Comparison of ENCODE assay signal across 15 cellular contexts in genomic region chr12:4107911-4108697, GRCh38.
DNase-seq lines count a peak whose midpoint lies in the region; TF ChIP-seq lines count a peak whose summit lies in the region.
"Had no signal": no experiment of that assay in that cellular context is flagged by ENCODE, and none has a peak within 500 bp of the region (broad histone marks: within the 10 kb centered on the region; RNA-seq: fewer than 3 reads in every experiment).

No MANE protein-coding gene starts in this region.

- H4K20me1 ChIP-seq in KMS-11 (ENCODE audit: insufficient read depth) (no peaks in the 10 kb centered on the region), smooth muscle cell (ENCODE audit: low read depth) (no peaks in the 10 kb centered on the region)

- H3K27ac ChIP-seq in KMS-11 (peak overlapping the region; percentile 25; the same call in 1 of the 2 replicates), smooth muscle cell (ENCODE audit: low read depth) (no peak overlapping the region)
- H3K27ac ChIP-seq: dorsolateral prefrontal cortex, ovary had no signal

- H3K27ac Mint-ChIP-seq in activated CD4-positive, alpha-beta T cell treated with anti-CD3 and anti-CD28 coated beads, Interleukin-2, amount 10 ng/mL, durations not matched to agents 24 days and 14 days = peak overlapping the region; percentile 20
- peak overlapping the region; percentile 87 for H3K27ac Mint-ChIP-seq in activated naive CD8-positive, alpha-beta T cell treated with anti-CD3 and anti-CD28 coated beads for 36 hours

- H3K27me3 ChIP-seq in KMS-11 (ENCODE audit: insufficient read depth, low read depth) (no peaks in the 10 kb centered on the region), smooth muscle cell (ENCODE audit: low read depth) (no peaks in the 10 kb centered on the region)
- H3K27me3 ChIP-seq: ovary had no signal

- H3F3A ChIP-seq in smooth muscle cell (ENCODE audit: low read depth) = no peaks in the 10 kb centered on the region

- no peaks in the 10 kb centered on the region for H3K9me3 ChIP-seq in smooth muscle cell (replicated peaks; ENCODE audit: low read depth)
- H3K9me3 ChIP-seq: ovary had no signal

- no peak overlapping the region for H3K9ac ChIP-seq in KMS-11
- H3K9ac ChIP-seq in smooth muscle cell (ENCODE audit: low read depth) = no peak overlapping the region

- H3K4me3 Mint-ChIP-seq in activated CD4-positive, alpha-beta T cell treated with anti-CD3 and anti-CD28 coated beads, Interleukin-2, amount 10 ng/mL, durations not matched to agents 24 days and 14 days = no peak overlapping the region
- H3K4me3 Mint-ChIP-seq in activated naive CD8-positive, alpha-beta T cell treated with anti-CD3 and anti-CD28 coated beads for 36 hours = peak overlapping the region; percentile 8

- H3K4me1 Mint-ChIP-seq in activated CD4-positive, alpha-beta T cell treated with anti-CD3 and anti-CD28 coated beads, Interleukin-2, amount 10 ng/mL, durations not matched to agents 24 days and 14 days = peaks cover 46% of the 10 kb centered on the region
- H3K4me1 Mint-ChIP-seq in activated naive CD8-positive, alpha-beta T cell treated with anti-CD3 and anti-CD28 coated beads for 36 hours = peaks cover 45% of the 10 kb centered on the region

- no peaks in the 10 kb centered on the region for H3K9me3 Mint-ChIP-seq in activated CD4-positive, alpha-beta T cell treated with anti-CD3 and anti-CD28 coated beads, Interleukin-2, amount 10 ng/mL, durations not matched to agents 24 days and 14 days
- H3K9me3 Mint-ChIP-seq in activated naive CD8-positive, alpha-beta T cell treated with anti-CD3 and anti-CD28 coated beads for 36 hours = peaks cover 2% of the 10 kb centered on the region

- H3K36me3 Mint-ChIP-seq in activated CD4-positive, alpha-beta T cell treated with anti-CD3 and anti-CD28 coated beads, Interleukin-2, amount 10 ng/mL, durations not matched to agents 24 days and 14 days (ENCODE audit: low read depth) = no peaks in the 10 kb centered on the region
- H3K36me3 Mint-ChIP-seq in activated naive CD8-positive, alpha-beta T cell treated with anti-CD3 and anti-CD28 coated beads for 36 hours = no peaks in the 10 kb centered on the region

- H2AFZ ChIP-seq in KMS-11 (ENCODE audit: low read depth) (no peak overlapping the region), smooth muscle cell (ENCODE audit: low read depth) (peak overlapping the region; percentile 10)

- H3K79me2 ChIP-seq in KMS-11 (ENCODE audit: insufficient read depth, low read depth) = no peaks in the 10 kb centered on the region
- H3K79me2 ChIP-seq in smooth muscle cell (ENCODE audit: low read depth) = no peaks in the 10 kb centered on the region

- H3K4me1 ChIP-seq in KMS-11 (ENCODE audit: low read depth, poor library complexity, severe bottlenecking) = peaks cover 27% of the 10 kb centered on the region
- no peaks in the 10 kb centered on the region for H3K4me1 ChIP-seq in smooth muscle cell (ENCODE audit: low read depth)

- H3K4me3 ChIP-seq in KMS-11 (IDR thresholded peaks at IDR 0.05; ENCODE audit: insufficient read depth, low read depth, low read length) = no peak overlapping the region
- no peak overlapping the region for H3K4me3 ChIP-seq in smooth muscle cell
- H3K4me3 ChIP-seq: dorsolateral prefrontal cortex, ovary had no signal

- H3K36me3 ChIP-seq in KMS-11 (ENCODE audit: insufficient read depth) (no peaks in the 10 kb centered on the region), smooth muscle cell (ENCODE audit: low read depth) (no peaks in the 10 kb centered on the region)
- H3K36me3 ChIP-seq: ovary had no signal

- WGBS in smooth muscle cell (ENCODE audit: low lambda C conversion rate) = 94% methylated on average over 9 of the region's 9 CpGs

- H3K4me2 ChIP-seq in KMS-11 (peak overlapping the region; percentile 42; the same call in 1 of the 2 replicates), smooth muscle cell (no peak overlapping the region)

- H3K27me3 Mint-ChIP-seq in activated CD4-positive, alpha-beta T cell treated with anti-CD3 and anti-CD28 coated beads, Interleukin-2, amount 10 ng/mL, durations not matched to agents 24 days and 14 days = no peaks in the 10 kb centered on the region
- peaks cover 5% of the 10 kb centered on the region for H3K27me3 Mint-ChIP-seq in activated naive CD8-positive, alpha-beta T cell treated with anti-CD3 and anti-CD28 coated beads for 36 hours

- intact Hi-C loops in activated CD4-positive, alpha-beta T cell treated with anti-CD3 and anti-CD28 coated beads, Interleukin-2, amount 10 ng/mL, durations not matched to agents 24 days and 14 days (cut with micrococcal nuclease) = loop anchor here (1.0 to 5.0 kb wide), 9 partner anchors 28 to 223 kb away; partner anchors contain the start of gene CCND2

- peak; percentile 55 for DNase-seq in activated CD4-positive, alpha-beta T cell treated with anti-CD3 and anti-CD28 coated beads, Interleukin-2, amount 10 ng/mL, durations not matched to agents 24 days and 14 days
- DNase-seq in activated CD4-positive, alpha-beta T cell treated with anti-CD3 and anti-CD28 coated beads for 48 hours = no peak
- DNase-seq in activated naive CD8-positive, alpha-beta T cell treated with anti-CD3 and anti-CD28 coated beads for 36 hours = no peak
- no peak for DNase-seq in smooth muscle cell (lab: John Stamatoyannopoulos, UW; ENCODE audit: unreplicated experiment)
- no peak for DNase-seq in NOMO-1 treated with dmso at 0.1 percent for 144 hours (lab: John Stamatoyannopoulos, UW; ENCODE audit: unreplicated experiment)
- DNase-seq in activated gamma-delta T cell treated with Interleukin-2 at 50 U/mL for 16 hours = no peak
- DNase-seq in Kasumi-1 (lab: John Stamatoyannopoulos, UW) = no peak
- DNase-seq: anterior cingulate cortex, COR-L47, DMS79, dorsolateral prefrontal cortex, NCI-H187, NCI-H2227 treated with DMSO at 0.1 percent for 48 hours, ovary had no signal

- no peak for TF ChIP-seq CTCF in KMS-11 (conservative IDR thresholded peaks at IDR 0.05; ENCODE audit: low read depth, low read length)
- TF ChIP-seq CTCF in smooth muscle cell (IDR thresholded peaks at IDR 0.05; ENCODE audit: borderline replicate concordance, insufficient read depth, poor library complexity, severe bottlenecking) = no peak
